In the genomic region with DNA sequence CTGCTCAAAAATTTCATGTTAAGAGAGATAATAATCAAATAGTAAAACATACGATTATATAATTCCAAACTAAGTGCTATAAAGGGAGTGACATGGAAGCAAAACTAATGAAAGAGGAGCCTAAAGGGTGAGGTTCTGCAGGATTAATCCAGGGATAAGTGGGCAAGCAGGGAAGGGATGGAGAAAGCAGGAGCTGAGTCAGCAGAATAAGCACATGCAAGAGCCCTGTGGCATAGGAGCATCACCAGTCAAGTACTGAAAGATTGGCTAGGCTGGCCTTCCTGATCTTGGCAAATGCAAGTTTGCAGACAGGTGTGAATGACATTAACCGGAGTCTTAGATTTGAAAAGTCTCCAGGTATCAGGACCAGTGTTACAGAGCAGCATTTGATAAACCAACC, we compare ENCODE assay signal across 22 cellular contexts.
"Had no signal": no experiment of that assay in that cellular context is flagged by ENCODE, and none has a peak within 500 bp of the region (broad histone marks: within the 10 kb centered on the region; RNA-seq: fewer than 3 reads in every experiment).

No MANE protein-coding gene starts in this region.

- H3K9me3 ChIP-seq: SK-N-SH had no signal

- H3K4me2 ChIP-seq: KMS-11, SK-N-SH had no signal

- H3K27ac ChIP-seq: HL-60, KMS-11 had no signal

- H3K9me2 ChIP-seq: SK-N-SH had no signal

- FAIRE-seq: HTR-8/SVneo, RCC 7860 had no signal

- DNase-seq: Kasumi-1, MM.1S, NCI-H1092 treated with DMSO at 0.1 percent for 48 hours, NCI-H1436, NCI-H187, NCI-H2029, NCI-H2081 treated with DMSO at 0.1 percent for 48 hours, NCI-H2171, NCI-H226, NCI-H446, NCI-H510A, NCI-H524 treated with DMSO at 0.1 percent for 48 hours, NCI-H69, NCI-H774, RPMI8226, SHP77, SK-N-SH, SW 1271 had no signal

- H3K9ac ChIP-seq: KMS-11, SK-N-SH had no signal
